Comparison of ENCODE assay signal across 1 cellular context in the genomic region with DNA sequence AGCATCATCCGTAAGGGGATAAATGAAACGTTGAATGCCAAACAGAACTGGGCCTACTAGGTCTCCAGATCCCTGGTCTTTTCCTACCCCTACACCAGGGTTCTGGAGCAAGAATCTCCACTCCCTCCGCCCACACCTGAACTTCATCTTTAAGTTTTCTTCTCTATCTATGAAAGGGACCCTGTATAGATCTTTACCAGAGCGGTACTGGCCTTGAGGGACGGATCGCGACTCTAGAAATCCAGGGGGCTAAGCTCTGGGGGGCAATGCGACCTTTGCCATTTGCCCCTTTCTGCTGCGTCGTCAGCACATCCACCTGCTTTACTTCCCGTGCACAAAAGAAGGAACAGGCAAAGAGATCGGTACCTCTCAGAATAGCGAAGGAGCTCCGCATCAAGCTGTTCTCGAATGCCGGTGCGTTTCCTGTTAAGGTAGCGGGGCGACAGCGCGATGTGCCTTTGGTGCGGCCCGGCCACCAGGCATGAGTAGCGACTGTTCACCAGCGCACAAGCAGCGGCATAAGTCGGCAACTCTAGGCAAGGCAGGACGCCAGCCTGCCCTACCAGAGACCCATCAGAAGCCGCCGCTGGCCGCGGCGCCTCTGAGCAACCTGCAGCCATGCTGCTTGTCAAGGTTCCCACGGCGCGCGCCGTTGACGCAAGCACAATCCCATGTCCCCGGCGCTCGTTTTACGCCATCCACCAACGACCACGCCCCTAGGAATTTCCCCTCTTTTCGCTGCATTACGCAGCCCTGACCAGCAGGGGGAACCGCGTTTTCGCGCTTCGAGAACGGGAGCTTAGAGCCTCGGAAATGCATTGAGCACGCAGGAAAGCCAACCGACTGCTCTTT.
TF ChIP-seq lines count a peak whose summit lies in the region.

A gene with protein sequence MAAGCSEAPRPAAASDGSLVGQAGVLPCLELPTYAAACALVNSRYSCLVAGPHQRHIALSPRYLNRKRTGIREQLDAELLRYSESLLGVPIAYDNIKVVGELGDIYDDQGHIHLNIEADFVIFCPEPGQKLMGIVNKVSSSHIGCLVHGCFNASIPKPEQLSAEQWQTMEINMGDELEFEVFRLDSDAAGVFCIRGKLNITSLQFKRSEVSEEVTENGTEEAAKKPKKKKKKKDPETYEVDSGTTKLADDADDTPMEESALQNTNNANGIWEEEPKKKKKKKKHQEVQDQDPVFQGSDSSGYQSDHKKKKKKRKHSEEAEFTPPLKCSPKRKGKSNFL (minus strand): TSS at position 641 of the 852 bp plus-strand sequence. CDS start 21 bp downstream, at position 620.

TF ChIP-seq in K562, 482 proteins besides CTCF, POLR2A, EP300 and RAD21 (continued from another document and continues in another):
- TF ChIP-seq PHF20 (IDR thresholded peaks at IDR 0.05; ENCODE audit: partially characterized antibody) (peak; percentile 93), HDAC2 (IDR thresholded peaks at IDR 0.05) (peak; percentile 81; the same call in 1 of the 2 replicates), ZNF12 (CRISPR knock-in tag; IDR thresholded peaks at IDR 0.05) (0 out of 2 replicates have a peak, but pooled peaks have one; percentile 76), BRCA1 (IDR thresholded peaks at IDR 0.05) (no peak), BRCA1 (CRISPR knock-in tag; IDR thresholded peaks at IDR 0.05) (no peak), ZKSCAN1 (IDR thresholded peaks at IDR 0.05; ENCODE audit: low read depth, low read length) (peak; percentile 77), RBM22 (IDR thresholded peaks at IDR 0.05; ENCODE audit: low read depth, low read length, poor library complexity, severe bottlenecking) (no peak), RBM17 (IDR thresholded peaks at IDR 0.05; ENCODE audit: borderline replicate concordance, low read depth, low read length) (no peak), ZNF609 (CRISPR knock-in tag; IDR thresholded peaks at IDR 0.05; ENCODE audit: borderline replicate concordance) (no peak), SAP30 (IDR thresholded peaks at IDR 0.05; ENCODE audit: borderline replicate concordance, insufficient read depth, low read depth, low read length, poor library complexity, severe bottlenecking) (peak; percentile 96), ZNF263 (CRISPR knock-in tag; IDR thresholded peaks at IDR 0.05; ENCODE audit: borderline replicate concordance) (no peak), STAG1 (CRISPR knock-in tag; IDR thresholded peaks at IDR 0.05; ENCODE audit: borderline replicate concordance) (peak; percentile 71; the same call in 1 of the 2 replicates), ZNF707 (CRISPR knock-in tag; conservative IDR thresholded peaks at IDR 0.05) (no peak), CREB5 (CRISPR knock-in tag; IDR thresholded peaks at IDR 0.05) (no peak), TOE1 (IDR thresholded peaks at IDR 0.05; ENCODE audit: borderline replicate concordance) (0 out of 2 replicates have a peak, but pooled peaks have one; percentile 27), TOE1 (CRISPR knock-in tag; IDR thresholded peaks at IDR 0.05; ENCODE audit: borderline replicate concordance, low read depth) (no peak), KHSRP (IDR thresholded peaks at IDR 0.05) (peak; percentile 83), ZNF592 (IDR thresholded peaks at IDR 0.05) (0 out of 2 replicates have a peak, but pooled peaks have one; percentile 74), SOX6 (IDR thresholded peaks at IDR 0.05) (peak; percentile 40; the same call in 1 of the 2 replicates), C11orf30 (IDR thresholded peaks at IDR 0.05; ENCODE audit: low read depth) (peak; percentile 98), ZHX1 (conservative IDR thresholded peaks at IDR 0.05; ENCODE audit: low read length) (peak; percentile 85; the same call in 1 of the 2 replicates), SMAD4 (CRISPR knock-in tag; conservative IDR thresholded peaks at IDR 0.05) (0 out of 2 replicates have a peak, but pooled peaks have one; percentile 19), THRB (CRISPR knock-in tag; conservative IDR thresholded peaks at IDR 0.05) (no peak), TAF1 (IDR thresholded peaks at IDR 0.05; ENCODE audit: control insufficient read depth, extremely low read depth, insufficient read depth, low read length, severe bottlenecking) (peak; percentile 87), MYBL2 (IDR thresholded peaks at IDR 0.05; ENCODE audit: low read depth) (no peak), MYBL2 (CRISPR knock-in tag; IDR thresholded peaks at IDR 0.05; ENCODE audit: borderline replicate concordance) (no peak), CHAMP1 (IDR thresholded peaks at IDR 0.05) (peak; percentile 56), ZBTB34 (CRISPR knock-in tag; IDR thresholded peaks at IDR 0.05) (no peak), ERF (CRISPR knock-in tag; IDR thresholded peaks at IDR 0.05) (peak; percentile 17; the same call in 1 of the 2 replicates), POLR2AphosphoS5 (IDR thresholded peaks at IDR 0.05; ENCODE audit: control insufficient read depth, insufficient read depth, low read depth, low read length) (peak; percentile 74)
